In the genomic region with DNA sequence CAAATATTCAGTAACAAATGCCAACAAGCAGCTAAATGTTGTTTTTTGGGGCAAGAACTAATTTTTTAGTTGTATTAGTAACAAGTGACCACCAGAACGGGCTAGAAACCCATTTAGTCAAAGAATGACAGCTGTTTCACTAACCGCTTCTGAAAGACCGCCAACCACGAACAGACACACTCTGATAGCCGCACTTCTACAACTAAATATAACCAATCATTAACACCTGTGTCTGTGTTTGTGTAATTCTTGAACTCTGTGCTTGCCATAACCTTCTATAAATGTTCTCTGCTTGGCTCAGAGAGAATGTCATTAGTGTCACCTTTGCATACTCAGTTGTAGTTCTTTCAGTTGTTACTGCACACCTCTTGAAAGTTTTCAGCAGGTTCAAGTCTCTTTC, we compare ENCODE assay signal across 40 cellular contexts.
DNase-seq lines count a peak whose midpoint lies in the region; ATAC-seq, FAIRE-seq and TF ChIP-seq lines count a peak whose summit lies in the region.
"Had no signal": no experiment of that assay in that cellular context is flagged by ENCODE, and none has a peak within 500 bp of the region (broad histone marks: within the 10 kb centered on the region; RNA-seq: fewer than 3 reads in every experiment).

No MANE protein-coding gene starts in this region.

- POLR2A ChIA-PET in GM12878 (lab: Charles Lee): no interaction called here

- in situ Hi-C loops in GM12878 (cut with MboI): no loop called here

- H3K9me3 ChIP-seq in right atrium auricular region (no peaks in the 10 kb centered on the region), GM12878 (replicated peaks; ENCODE audit: control insufficient read depth, insufficient read depth, low read length) (no peaks in the 10 kb centered on the region)
- H3K9me3 ChIP-seq: lower lobe of right lung, prostate gland, thyroid gland, vagina had no signal

- no peak overlapping the region for H2AFZ ChIP-seq in GM12878 (ENCODE audit: control insufficient read depth, low read depth, low read length)

- CTCF ChIA-PET in GM12878 (lab: Yijun Ruan, JAX): no interaction called here

- H3K4me2 ChIP-seq in GM12878 (ENCODE audit: control insufficient read depth, insufficient read depth): no peak overlapping the region

- FAIRE-seq in GM12878 (lab: Jason Lieb, UNC): peak; percentile 74
- FAIRE-seq: A204.1, astrocyte, HepG2, keratinocyte, TTC549 had no signal

- H3K4me1 ChIP-seq in right atrium auricular region (no peaks in the 10 kb centered on the region), GM12878 (ENCODE audit: control insufficient read depth, insufficient read depth, low read length) (no peaks in the 10 kb centered on the region)
- H3K4me1 ChIP-seq: lower lobe of right lung, prostate gland, vagina had no signal

- BruUV-seq in GM12878 (replicated peaks; lab: Mats Ljungman, UMichigan): no TSS peak

- no peak for TF ChIP-seq RAD21 in GM12878 (IDR thresholded peaks at IDR 0.05; ENCODE audit: insufficient read depth, low read depth, low read length)

- TF ChIP-seq EP300 in GM12878 (IDR thresholded peaks at IDR 0.05; ENCODE audit: borderline replicate concordance in 1 of 2, control insufficient read depth in 1 of 2, low read depth in 2 of 2, low read length in 2 of 2): peak; percentile 24 to 48; a peak in 2 of 4 replicates

- no peak overlapping the region for H3K27ac ChIP-seq in right atrium auricular region
- H3K27ac ChIP-seq in GM12878 (ENCODE audit: control insufficient read depth, insufficient read depth): no peak overlapping the region
- H3K27ac ChIP-seq: cardiac muscle cell, coronary artery, epithelial cell of prostate, lower lobe of right lung, prostate gland, thyroid gland, vagina had no signal

- no peak overlapping the region for H3K9ac ChIP-seq in GM12878 (ENCODE audit: control insufficient read depth, insufficient read depth, low read length)

- H3K36me3 ChIP-seq in right atrium auricular region (no peaks in the 10 kb centered on the region), GM12878 (ENCODE audit: control insufficient read depth in 2 of 2, insufficient read depth in 2 of 2, low read length in 1 of 2) (no peaks in the 10 kb centered on the region)
- H3K36me3 ChIP-seq: cardiac muscle cell, lower lobe of right lung, prostate gland, thyroid gland, vagina had no signal

- intact Hi-C loops in Right ventricle myocardium superior (cut with DNase I) (no loop called here), GM12878 (cut with micrococcal nuclease; ENCODE audit: unreplicated experiment) (no loop called here)

- H3K27me3 ChIP-seq in right atrium auricular region (no peaks in the 10 kb centered on the region), GM12878 (replicated peaks in 1 of 2; ENCODE audit: control insufficient read depth in 2 of 2, insufficient read depth in 2 of 2, low read length in 1 of 2) (no peaks in the 10 kb centered on the region)
- H3K27me3 ChIP-seq: cardiac muscle cell, thyroid gland, vagina had no signal

- H3K4me3 ChIP-seq in right atrium auricular region: no peak overlapping the region
- no peak overlapping the region for H3K4me3 ChIP-seq in GM12878
- H3K4me3 ChIP-seq: cardiac muscle cell, coronary artery, lower lobe of right lung, prostate gland, thyroid gland, vagina had no signal

- TF ChIP-seq POLR2A in GM12878 (IDR thresholded peaks at IDR 0.05; ENCODE audit: low read depth, low read length): no peak

- ATAC-seq in Right ventricle myocardium superior (ENCODE audit: poor library complexity): peak; percentile 56
- ATAC-seq in HG02610 (IDR thresholded peaks at IDR 0.05; ENCODE audit: unreplicated experiment): peak; percentile 39
- ATAC-seq in HG03565 (IDR thresholded peaks at IDR 0.05; ENCODE audit: unreplicated experiment): peak; percentile 49
- peak; percentile 96 for ATAC-seq in GM12878
- no peak for ATAC-seq in GM18909 (IDR thresholded peaks at IDR 0.05; ENCODE audit: poor library complexity, unreplicated experiment)
- ATAC-seq: activated CD8-positive, alpha-beta memory T cell treated with anti-CD3 and anti-CD28 coated beads, Interleukin-2, amount 10 ng/mL, durations not matched to agents 7 days and 5 days; activated naive CD8-positive, alpha-beta T cell treated with anti-CD3 and anti-CD28 coated beads, Interleukin-2, amount 50 U/mL, for 24 hours; HepG2; lower lobe of right lung; natural killer cell; sciatic nerve; SK-N-SH treated with all-trans-retinoic acid at 6 μM for 48 hours; T-helper 17 cell had no signal

- TF ChIP-seq CTCF in right atrium auricular region (IDR thresholded peaks at IDR 0.05) (no peak), GM12878 (IDR thresholded peaks at IDR 0.05 in 2 of 3, conservative IDR thresholded peaks at IDR 0.05 in 1 of 3; ENCODE audit: control insufficient read depth in 2 of 3, extremely low read depth in 1 of 3, insufficient read depth in 1 of 3, low read depth in 3 of 3, low read length in 3 of 3) (no peak)

- RAD21 ChIA-PET in GM12878 (lab: Charles Lee; ENCODE audit: unreplicated experiment): no interaction called here

- DNase-seq in Right ventricle myocardium superior: no peak
- DNase-seq in right atrium auricular region (ENCODE audit: low spot score): no peak
- peak; percentile 34 for DNase-seq in GM12878 (ENCODE audit: low read depth, low spot score)
- DNase-seq in kidney glomerular epithelial cell (lab: John Stamatoyannopoulos, UW): no peak
- no peak for DNase-seq in HUDEP-2 (lab: John Stamatoyannopoulos, UW; ENCODE audit: unreplicated experiment in 76 of 76)
- DNase-seq: activated CD4-positive, CD25-positive, alpha-beta regulatory T cell; activated CD8-positive, alpha-beta memory T cell treated with anti-CD3 and anti-CD28 coated beads, Interleukin-2, amount 10 ng/mL, durations not matched to agents 7 days and 5 days; activated naive CD8-positive, alpha-beta T cell treated with anti-CD3 and anti-CD28 coated beads, Interleukin-2, amount 50 U/mL, for 24 hours; activated T-cell treated with anti-CD3 and anti-CD28 coated beads, Interleukin-2, amount 50 U/mL, for 48 hours; Calu3; DMS79; effector memory CD4-positive, alpha-beta T cell; GDM1; HCEC 1CT; Karpas-422; lower lobe of right lung; natural killer cell; NCI-H1694; NCI-H446; NCI-H82; nucleus accumbens; OCI-M1; stimulated activated CD4-positive, alpha-beta T cell treated with anti-CD3 and anti-CD28 coated beads, Interleukin-2, amount 100 ng/mL, for 48 hours; T-helper 17 cell; thyroid gland had no signal

- no peaks in the 10 kb centered on the region for H4K20me1 ChIP-seq in GM12878 (ENCODE audit: control insufficient read depth, insufficient read depth)

- SMC1A ChIA-PET in GM12878 (lab: Charles Lee; ENCODE audit: uncharacterized antibody, unreplicated experiment): interaction anchor here (2.0 kb wide), 1 partner anchor 28 kb away, joined by 4 read pairs; no protein-coding TSS in a partner anchor

- WGBS in GM12878 (ENCODE audit: insufficient coverage, insufficient replicate concordance, low lambda C conversion rate, missing lambda C conversion rate): 6% methylated on average over 5 of the region's 5 CpGs

- no peaks in the 10 kb centered on the region for H3K79me2 ChIP-seq in GM12878 (ENCODE audit: control insufficient read depth, insufficient read depth, low read length)

TF ChIP-seq in GM12878, 131 proteins besides CTCF, POLR2A, EP300 and RAD21 (continues in another document):
- TF ChIP-seq, protein P1, sequence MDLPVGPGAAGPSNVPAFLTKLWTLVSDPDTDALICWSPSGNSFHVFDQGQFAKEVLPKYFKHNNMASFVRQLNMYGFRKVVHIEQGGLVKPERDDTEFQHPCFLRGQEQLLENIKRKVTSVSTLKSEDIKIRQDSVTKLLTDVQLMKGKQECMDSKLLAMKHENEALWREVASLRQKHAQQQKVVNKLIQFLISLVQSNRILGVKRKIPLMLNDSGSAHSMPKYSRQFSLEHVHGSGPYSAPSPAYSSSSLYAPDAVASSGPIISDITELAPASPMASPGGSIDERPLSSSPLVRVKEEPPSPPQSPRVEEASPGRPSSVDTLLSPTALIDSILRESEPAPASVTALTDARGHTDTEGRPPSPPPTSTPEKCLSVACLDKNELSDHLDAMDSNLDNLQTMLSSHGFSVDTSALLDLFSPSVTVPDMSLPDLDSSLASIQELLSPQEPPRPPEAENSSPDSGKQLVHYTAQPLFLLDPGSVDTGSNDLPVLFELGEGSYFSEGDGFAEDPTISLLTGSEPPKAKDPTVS (IDR thresholded peaks at IDR 0.05; ENCODE audit: low read depth, low read length): no peak
- peak; percentile 21 to 69; a peak in 2 of 4 replicates for TF ChIP-seq BHLHE40 (IDR thresholded peaks at IDR 0.05; ENCODE audit: borderline replicate concordance in 1 of 2, low read depth in 2 of 2, low read length in 1 of 2)
- TF ChIP-seq ZZZ3 (IDR thresholded peaks at IDR 0.05; ENCODE audit: control insufficient read depth, insufficient read length, low read depth): no peak
- TF ChIP-seq GABPA (IDR thresholded peaks at IDR 0.05; ENCODE audit: low read depth): no peak
- TF ChIP-seq ZNF207 (IDR thresholded peaks at IDR 0.05; ENCODE audit: borderline replicate concordance): no peak
- TF ChIP-seq NFIC (IDR thresholded peaks at IDR 0.05; ENCODE audit: low read depth, low read length): 0 out of 2 replicates have a peak, but pooled peaks have one; percentile 29
- TF ChIP-seq SRF (IDR thresholded peaks at IDR 0.05; ENCODE audit: low read depth in 2 of 2, low read length in 2 of 2): no peak
- no peak for TF ChIP-seq EED (IDR thresholded peaks at IDR 0.05; ENCODE audit: low read depth)
- peak; percentile 91 for TF ChIP-seq RUNX3 (IDR thresholded peaks at IDR 0.05; ENCODE audit: low read length)
- TF ChIP-seq YBX1 (IDR thresholded peaks at IDR 0.05): no peak
